8 cellular contexts compared by ENCODE assay signal in genomic region chr17:34961093-34961911, GRCh38. TPM values are rescaled to one million over a fixed set of nuclear protein-coding genes. Genes with fewer than 3 reads are reported as not detected.
DNase-seq lines count a peak whose midpoint lies in the region; ATAC-seq and TF ChIP-seq lines count a peak whose summit lies in the region.

CCT6B (minus strand) TSS chr17:34961460; CDS start chr17:34961393, 67 bp downstream.
ZNF830 (plus strand) TSS chr17:34961540; CDS start chr17:34961567, 27 bp downstream.

- H3K4me2 ChIP-seq in H9 (ENCODE audit: insufficient read depth, insufficient read length, low read length) = peak within 1 kb of the TSS; percentile 73
- peak within 1 kb of the TSS; percentile 97 for H3K4me2 ChIP-seq in neural cell (ENCODE audit: low read length)

- no peaks in the 10 kb centered on the region for H4K20me1 ChIP-seq in H9 (ENCODE audit: control insufficient read depth, insufficient read depth, insufficient read length)
- no peaks in the 10 kb centered on the region for H4K20me1 ChIP-seq in neural cell (ENCODE audit: insufficient read depth)

- peak within 1 kb of the TSS; percentile 100 for H3K4me3 Mint-ChIP-seq in H9
- peak within 1 kb of the TSS; percentile 96 to 100 for H3K4me3 Mint-ChIP-seq in stimulated activated naive CD8-positive, alpha-beta T cell treated with anti-CD3 and anti-CD28 coated beads, Interleukin-15, amount 100 ng/mL, for 72 hours

- DNase-seq in H9 = peak; percentile 95
- DNase-seq in MG63 = peak; percentile 91
- DNase-seq in SHP77 (lab: John Stamatoyannopoulos, UW) = peak; percentile 83 to 91
- DNase-seq in activated gamma-delta T cell treated with Interleukin-2 at 50 U/mL for 16 hours = peak; percentile 85
- peak; percentile 90 to 97 for DNase-seq in foreskin fibroblast
- peak; percentile 83 to 89 for DNase-seq in stimulated activated naive CD8-positive, alpha-beta T cell treated with anti-CD3 and anti-CD28 coated beads, Interleukin-15, amount 100 ng/mL, for 72 hours

- peak within 1 kb of the TSS; percentile 97 for H3K9ac ChIP-seq in ES-I3 (ENCODE audit: low read depth, low read length)
- peak within 1 kb of the TSS; percentile 95 for H3K9ac ChIP-seq in H9 (ENCODE audit: extremely low read depth, insufficient read length, low read length)
- H3K9ac ChIP-seq in neural cell (ENCODE audit: low read length) = peak within 1 kb of the TSS; percentile 97

- H2BK12ac ChIP-seq in H9 (ENCODE audit: insufficient read length, low read depth, low read length) = no peak within 1 kb of the TSS

- H3K18ac ChIP-seq in H9 (ENCODE audit: insufficient read length, low read depth, low read length) = peak within 1 kb of the TSS; percentile 93

- peak; percentile 97 for ATAC-seq in stimulated activated naive CD8-positive, alpha-beta T cell treated with anti-CD3 and anti-CD28 coated beads, Interleukin-15, amount 100 ng/mL, for 72 hours

- peak within 1 kb of the TSS; percentile 61 for H4K5ac ChIP-seq in H9 (ENCODE audit: insufficient read length, low read depth, low read length)

- H3K4ac ChIP-seq in H9 (ENCODE audit: low read depth, low read length) = no peak within 1 kb of the TSS; the same call in 1 of the 2 replicates

- H3T11ph ChIP-seq in H9 (ENCODE audit: low read length) = no peak within 1 kb of the TSS

- H3K4me3 ChIP-seq in MG63 (peak within 1 kb of the TSS; percentile 83), foreskin fibroblast (ENCODE audit: low read depth in 1 of 2, low read length in 2 of 2) (peak within 1 kb of the TSS; percentile 62 to 100), neural cell (ENCODE audit: low read length) (peak within 1 kb of the TSS; percentile 74)

- peak within 1 kb of the TSS; percentile 7 for H3K56ac ChIP-seq in H9 (ENCODE audit: insufficient read length, low read depth, low read length)

- peak within 1 kb of the TSS; percentile 45 for H2BK5ac ChIP-seq in H9 (ENCODE audit: insufficient read length, low read length)

- no peak within 1 kb of the TSS for H2BK20ac ChIP-seq in H9 (ENCODE audit: low read depth, low read length, poor library complexity, severe bottlenecking)

- H2BK15ac ChIP-seq in H9 (ENCODE audit: low read depth, low read length) = no peak within 1 kb of the TSS

- H2AK5ac ChIP-seq in H9 (ENCODE audit: insufficient read length, low read length) = no peak within 1 kb of the TSS

- peak; percentile 58 for TF ChIP-seq RAD21 in neural cell (conservative IDR thresholded peaks at IDR 0.05)

- H3K9me3 ChIP-seq in ES-I3 (ENCODE audit: control insufficient read depth, insufficient read depth, low read length) (no peaks in the 10 kb centered on the region), H9 (ENCODE audit: control insufficient read depth, low read depth, low read length) (no peaks in the 10 kb centered on the region), MG63 (no peaks in the 10 kb centered on the region), neural cell (ENCODE audit: low read length) (no peaks in the 10 kb centered on the region)

- peak within 1 kb of the TSS; percentile 52 for H2BK120ac ChIP-seq in H9 (ENCODE audit: low read depth, low read length, poor library complexity, severe bottlenecking)

- H3K27ac ChIP-seq in H9 (ENCODE audit: insufficient read length, low read depth, low read length) = no peak within 1 kb of the TSS
- H3K27ac ChIP-seq in neural cell (ENCODE audit: low read length) = peak within 1 kb of the TSS; percentile 99

- no peak within 1 kb of the TSS for H4K8ac ChIP-seq in H9 (replicated peaks; ENCODE audit: insufficient read length, low read depth, low read length)

- no peak within 1 kb of the TSS for H4K91ac ChIP-seq in H9 (ENCODE audit: insufficient read length, low read depth, low read length)

- H3K9me3 Mint-ChIP-seq in H9 = peaks cover 0 to 3% of the 10 kb centered on the region in 2 experiments; a peak in 2 of 5 replicates
- H3K9me3 Mint-ChIP-seq in stimulated activated naive CD8-positive, alpha-beta T cell treated with anti-CD3 and anti-CD28 coated beads, Interleukin-15, amount 100 ng/mL, for 72 hours = peaks cover 6 to 9% of the 10 kb centered on the region in 2 donors

- H3K27me3 Mint-ChIP-seq in H9 (ENCODE audit: low read depth) = peaks cover 26% of the 10 kb centered on the region
- H3K27me3 Mint-ChIP-seq in stimulated activated naive CD8-positive, alpha-beta T cell treated with anti-CD3 and anti-CD28 coated beads, Interleukin-15, amount 100 ng/mL, for 72 hours = peaks cover 10% of the 10 kb centered on the region

- no peak within 1 kb of the TSS for H3K23ac ChIP-seq in H9 (ENCODE audit: insufficient read length, low read depth, low read length)

- no peaks in the 10 kb centered on the region for H3K79me1 ChIP-seq in H9 (ENCODE audit: insufficient read depth, low read depth, low read length, poor library complexity, severe bottlenecking)

- H3K79me2 ChIP-seq in H9 (ENCODE audit: insufficient read depth, low read length) = peaks cover 9% of the 10 kb centered on the region; the same call in 1 of the 2 replicates
- peaks cover 20% of the 10 kb centered on the region for H3K79me2 ChIP-seq in neural cell (replicated peaks; ENCODE audit: insufficient read depth, low read length)

- H2AFZ ChIP-seq in H9 (ENCODE audit: low read length) = no peak within 1 kb of the TSS
- H2AFZ ChIP-seq in neural cell (ENCODE audit: low read depth, low read length) = peak within 1 kb of the TSS; percentile 98

- peak within 1 kb of the TSS; percentile 100 for H3K27ac Mint-ChIP-seq in H9
- peak within 1 kb of the TSS; percentile 99 to 100 for H3K27ac Mint-ChIP-seq in stimulated activated naive CD8-positive, alpha-beta T cell treated with anti-CD3 and anti-CD28 coated beads, Interleukin-15, amount 100 ng/mL, for 72 hours

- no peaks in the 10 kb centered on the region for H3K9me2 ChIP-seq in neural cell (ENCODE audit: insufficient read depth, low read length)

- peak; percentile 72 for TF ChIP-seq EP300 in neural cell (conservative IDR thresholded peaks at IDR 0.05; ENCODE audit: poor library complexity, severe bottlenecking)

- H3K27me3 ChIP-seq in H9 (ENCODE audit: insufficient read depth, low read length) = no peaks in the 10 kb centered on the region; the same call in 1 of the 2 replicates
- H3K27me3 ChIP-seq in MG63 = no peaks in the 10 kb centered on the region
- H3K27me3 ChIP-seq in neural cell (ENCODE audit: insufficient read depth, low read depth, low read length) = no peaks in the 10 kb centered on the region

- H3K4me1 ChIP-seq in ES-I3 (ENCODE audit: insufficient read depth, low read length) (peaks cover 7% of the 10 kb centered on the region; the same call in 1 of the 2 replicates), H9 (ENCODE audit: insufficient read depth, low read length) (no peaks in the 10 kb centered on the region)

- H3K14ac ChIP-seq in H9 (ENCODE audit: insufficient read depth, low read length) = peak within 1 kb of the TSS; percentile 92

- no peak for TF ChIP-seq CTCF in H9 (conservative IDR thresholded peaks at IDR 0.05)
- no peak for TF ChIP-seq CTCF in foreskin fibroblast (IDR thresholded peaks at IDR 0.05; ENCODE audit: low read depth, low read length)
- peak; percentile 36 for TF ChIP-seq CTCF in neural cell (IDR thresholded peaks at IDR 0.05; ENCODE audit: poor library complexity, severe bottlenecking)

- H3K36me3 Mint-ChIP-seq in H9 (ENCODE audit: insufficient read depth in 1 of 3, low read depth in 3 of 3) = peaks cover 6 to 28% (median 22%) of the 10 kb centered on the region in 3 experiments; a peak in 6 of 7 replicates

- WGBS in H9 (ENCODE audit: extremely low coverage, insufficient read length, low lambda C conversion rate) = no CpG with 5 or more reads among the region's 65 CpGs

- H3K36me3 ChIP-seq in ES-I3 (ENCODE audit: insufficient read depth, low read length) (no peaks in the 10 kb centered on the region), MG63 (peaks cover 38% of the 10 kb centered on the region), neural cell (ENCODE audit: insufficient read depth, low read length) (no peaks in the 10 kb centered on the region)

- H3K4me1 Mint-ChIP-seq in H9 = peaks cover 6 to 15% of the 10 kb centered on the region in 2 experiments
- peaks cover 33% of the 10 kb centered on the region for H3K4me1 Mint-ChIP-seq in stimulated activated naive CD8-positive, alpha-beta T cell treated with anti-CD3 and anti-CD28 coated beads, Interleukin-15, amount 100 ng/mL, for 72 hours

- H3K23me2 ChIP-seq in H9 (ENCODE audit: insufficient read length, low read depth, low read length, poor library complexity, severe bottlenecking) = peaks cover 9% of the 10 kb centered on the region

- H3F3A ChIP-seq in neural cell (ENCODE audit: insufficient read depth, low read length, poor library complexity, severe bottlenecking) = no peaks in the 10 kb centered on the region

TF ChIP-seq in neural cell, 6 proteins besides CTCF, POLR2A, EP300 and RAD21 (continues in another document):
- TF ChIP-seq POLR2AphosphoS5 (IDR thresholded peaks at IDR 0.05) = peak; percentile 94
- peak; percentile 91 for TF ChIP-seq REST (IDR thresholded peaks at IDR 0.05; ENCODE audit: borderline replicate concordance)

RNA-seq across cellular contexts. Expression of gene CCT6B, which starts in this region (rescaled TPM):
- total RNA-seq in H9 (2021) = 1.4 and 1.7 TPM in 2 replicates
- total RNA-seq in MG63 (2014; rRNA removed; shearing (Covaris generic); ENCODE audit: low replicate concordance) = not detected in 2 replicates
- polyA plus RNA-seq in neural cell = 0.84 and 2.1 TPM in 2 replicates
- polyA minus RNA-seq in neural cell = 2.3 and 3.4 TPM in 2 replicates

RNA-seq across cellular contexts. Expression of gene ZNF830, which starts in this region (rescaled TPM):
- 18.9 and 19.2 TPM in 2 replicates for total RNA-seq in H9 (2021)
- total RNA-seq in MG63 (2014; rRNA removed; shearing (Covaris generic); ENCODE audit: low replicate concordance) = 12.4 and 16.1 TPM in 2 replicates
- 14.3 and 14.7 TPM in 2 replicates for polyA plus RNA-seq in neural cell
- 29.2 and 30.4 TPM in 2 replicates for polyA minus RNA-seq in neural cell
